In genomic region chr15:52083037-52083359, GRCh38 we compare ENCODE assay signal across 10 cellular contexts. TPM values are rescaled to one million over a fixed set of nuclear protein-coding genes. Genes with fewer than 3 reads are reported as not detected.
DNase-seq lines count a peak whose midpoint lies in the region; ATAC-seq and TF ChIP-seq lines count a peak whose summit lies in the region.
"Not testable (repeated sequence)": the region's sequence is repeated elsewhere in the genome, so short reads cannot be mapped to it uniquely, and the experiment has no call there.
"Had no signal": no experiment of that assay in that cellular context is flagged by ENCODE, and none has a peak within 500 bp of the region (broad histone marks: within the 10 kb centered on the region; RNA-seq: fewer than 3 reads in every experiment).

No MANE protein-coding gene starts in this region.

- H3F3A ChIP-seq in Loucy (ENCODE audit: low read depth), result not testable (repeated sequence)

- H3K9me3 ChIP-seq in Loucy (ENCODE audit: insufficient read depth, low read depth, low read length), result not testable (repeated sequence)

- CTCF ChIA-PET in activated CD4-positive, alpha-beta memory T cell treated with anti-CD3 and anti-CD28 coated beads, Interleukin-2, amount 10 ng/mL, durations not matched to agents 7 days and 5 days (lab: Charles Lee), result interaction anchor here (0.7 to 1.8 kb wide), 14 partner anchors 13 to 177 kb away, joined by 3 to 7 read pairs (median 4); no protein-coding TSS in a partner anchor

- ATAC-seq in GM18511 (IDR thresholded peaks at IDR 0.05; ENCODE audit: unreplicated experiment) (peak; percentile 22), GM19397 (IDR thresholded peaks at IDR 0.05; ENCODE audit: unreplicated experiment) (peak; percentile 3), HG02610 (IDR thresholded peaks at IDR 0.05; ENCODE audit: unreplicated experiment) (peak; percentile 40), HG03064 (IDR thresholded peaks at IDR 0.05; ENCODE audit: low read depth, unreplicated experiment) (peak; percentile 24)

- H2AFZ ChIP-seq in Loucy (ENCODE audit: low read length), result not testable (repeated sequence)

- not testable (repeated sequence) for H4K20me1 ChIP-seq in Loucy (ENCODE audit: insufficient read depth, low read length, poor library complexity, severe bottlenecking)

- peak overlapping the region; percentile 50 for H3K27ac Mint-ChIP-seq in activated CD4-positive, alpha-beta memory T cell treated with anti-CD3 and anti-CD28 coated beads, Interleukin-2, amount 10 ng/mL, durations not matched to agents 7 days and 5 days
- H3K27ac Mint-ChIP-seq in immature natural killer cell, result peak overlapping the region in 1 of 6 donors; percentile 31

- peak overlapping the region; percentile 41 for H3K4me2 ChIP-seq in Loucy (ENCODE audit: low read depth, low read length, poor library complexity, severe bottlenecking)

- H3K36me3 ChIP-seq in Loucy (ENCODE audit: insufficient read depth, low read length), result not testable (repeated sequence)

- DNase-seq in activated CD4-positive, alpha-beta memory T cell treated with anti-CD3 and anti-CD28 coated beads, Interleukin-2, amount 10 ng/mL, durations not matched to agents 7 days and 5 days; immature natural killer cell: not testable (repeated sequence)

- TF ChIP-seq CTCF in Loucy (conservative IDR thresholded peaks at IDR 0.05; ENCODE audit: low read length), result not testable (repeated sequence)

- POLR2A ChIA-PET in activated CD4-positive, alpha-beta memory T cell treated with anti-CD3 and anti-CD28 coated beads, Interleukin-2, amount 10 ng/mL, durations not matched to agents 7 days and 5 days (lab: Charles Lee), result interaction anchor here (0.9 to 2.5 kb wide), 6 partner anchors 15 to 112 kb away, joined by 3 to 9 read pairs (median 4); partner anchors contain the start of gene LEO1

- peaks cover 35% of the 10 kb centered on the region for H3K4me1 Mint-ChIP-seq in activated CD4-positive, alpha-beta memory T cell treated with anti-CD3 and anti-CD28 coated beads, Interleukin-2, amount 10 ng/mL, durations not matched to agents 7 days and 5 days
- peaks cover 19 to 36% of the 10 kb centered on the region in 2 donors for H3K4me1 Mint-ChIP-seq in immature natural killer cell

- H3K79me2 ChIP-seq in Loucy (ENCODE audit: insufficient read depth, low read length), result not testable (repeated sequence)

- H3K27me3 ChIP-seq in Loucy (ENCODE audit: insufficient read depth, low read length, poor library complexity, severe bottlenecking), result not testable (repeated sequence)

- H3K4me3 ChIP-seq in Loucy (ENCODE audit: low read length, poor library complexity, severe bottlenecking), result not testable (repeated sequence)

- H3K9me2 ChIP-seq in Loucy (replicated peaks; ENCODE audit: low read depth, low read length), result not testable (repeated sequence)

- peaks cover 20% of the 10 kb centered on the region for H3K4me1 ChIP-seq in Loucy (ENCODE audit: insufficient read depth, low read length, poor library complexity, severe bottlenecking)

- H3K9ac ChIP-seq in Loucy (ENCODE audit: low read depth, low read length, poor library complexity, severe bottlenecking), result not testable (repeated sequence)

- H3K4me3 Mint-ChIP-seq in activated CD4-positive, alpha-beta memory T cell treated with anti-CD3 and anti-CD28 coated beads, Interleukin-2, amount 10 ng/mL, durations not matched to agents 7 days and 5 days, result not testable (repeated sequence)
- peak overlapping the region; percentile 58 to 67 (median 64) for H3K4me3 Mint-ChIP-seq in immature natural killer cell

- H3K36me3 Mint-ChIP-seq in activated CD4-positive, alpha-beta memory T cell treated with anti-CD3 and anti-CD28 coated beads, Interleukin-2, amount 10 ng/mL, durations not matched to agents 7 days and 5 days (ENCODE audit: low read depth); immature natural killer cell: not testable (repeated sequence)

- H3K27me3 Mint-ChIP-seq in activated CD4-positive, alpha-beta memory T cell treated with anti-CD3 and anti-CD28 coated beads, Interleukin-2, amount 10 ng/mL, durations not matched to agents 7 days and 5 days, result not testable (repeated sequence)
- H3K27me3 Mint-ChIP-seq in immature natural killer cell (ENCODE audit: low read depth in 3 of 3), result peaks cover 10 to 12% (median 11%) of the 10 kb centered on the region in 3 donors

- not testable (repeated sequence) for H3K9me3 Mint-ChIP-seq in activated CD4-positive, alpha-beta memory T cell treated with anti-CD3 and anti-CD28 coated beads, Interleukin-2, amount 10 ng/mL, durations not matched to agents 7 days and 5 days; immature natural killer cell

RNA-seq across cellular contexts. Expression of gene BCL2L10, which starts 29.6 kb away (rescaled TPM):
- total RNA-seq in activated CD4-positive, alpha-beta memory T cell treated with anti-CD3 and anti-CD28 coated beads, Interleukin-2, amount 10 ng/mL, durations not matched to agents 7 days and 5 days, result not detected
- polyA plus RNA-seq in immature natural killer cell, result not detected
- total RNA-seq: Calu3, H1 had no signal
- polyA plus RNA-seq: CD4-positive, alpha-beta memory T cell had no signal
